In genomic region chr2:220847006-220847405, GRCh38 we compare ENCODE assay signal across 30 cellular contexts.
DNase-seq lines count a peak whose midpoint lies in the region; ATAC-seq and TF ChIP-seq lines count a peak whose summit lies in the region.
"Had no signal": no experiment of that assay in that cellular context is flagged by ENCODE, and none has a peak within 500 bp of the region (broad histone marks: within the 10 kb centered on the region; RNA-seq: fewer than 3 reads in every experiment).

No MANE protein-coding gene starts in this region.

- WGBS in smooth muscle cell (ENCODE audit: low lambda C conversion rate) = 89% methylated on average over 3 of the region's 3 CpGs

- H4K20me1 ChIP-seq in PC-9 (ENCODE audit: insufficient read depth) (no peaks in the 10 kb centered on the region), smooth muscle cell (ENCODE audit: low read depth) (no peaks in the 10 kb centered on the region)

- no peaks in the 10 kb centered on the region for H3K36me3 ChIP-seq in PC-9 (ENCODE audit: low read depth)
- no peaks in the 10 kb centered on the region for H3K36me3 ChIP-seq in smooth muscle cell (ENCODE audit: low read depth)
- no peaks in the 10 kb centered on the region for H3K36me3 ChIP-seq in WERI-Rb-1
- H3K36me3 ChIP-seq: ascending aorta, gastroesophageal sphincter, left lung, right atrium auricular region, thoracic aorta had no signal

- H3F3A ChIP-seq in PC-9 (ENCODE audit: insufficient read depth, low read depth) (peaks cover 16% of the 10 kb centered on the region), smooth muscle cell (ENCODE audit: low read depth) (peaks cover 7% of the 10 kb centered on the region)

- H2AFZ ChIP-seq in PC-9 (no peak overlapping the region), smooth muscle cell (ENCODE audit: low read depth) (no peak overlapping the region)
- H2AFZ ChIP-seq: hepatocyte had no signal

- POLR2A ChIA-PET in PC-9 (lab: Charles Lee; ENCODE audit: unreplicated experiment) (no interaction called here), GM10248 (lab: Yijun Ruan, JAX) (no interaction called here)

- H3K27me3 ChIP-seq in PC-9 (ENCODE audit: insufficient read depth, low read depth) (no peaks in the 10 kb centered on the region), smooth muscle cell (ENCODE audit: low read depth) (no peaks in the 10 kb centered on the region), WERI-Rb-1 (ENCODE audit: insufficient read depth, low read depth, severe bottlenecking) (no peaks in the 10 kb centered on the region)
- H3K27me3 ChIP-seq: ascending aorta, gastroesophageal sphincter, hepatocyte, left lung, right atrium auricular region had no signal

- TF ChIP-seq CTCF in PC-9 (conservative IDR thresholded peaks at IDR 0.05) (no peak), fibroblast of pulmonary artery (IDR thresholded peaks at IDR 0.05; ENCODE audit: low read length, missing control alignments) (no peak), smooth muscle cell (IDR thresholded peaks at IDR 0.05; ENCODE audit: borderline replicate concordance, insufficient read depth, poor library complexity, severe bottlenecking) (no peak), WERI-Rb-1 (IDR thresholded peaks at IDR 0.05; ENCODE audit: low read depth, low read length) (no peak), GM10248 (IDR thresholded peaks at IDR 0.05; ENCODE audit: control extremely low read depth, extremely low read depth, low read depth, missing control alignments) (no peak)

- peak; percentile 1 for DNase-seq in NCI-H446 treated with DMSO at 0.1 percent for 48 hours (lab: John Stamatoyannopoulos, UW)
- no peak for DNase-seq in NCI-H446 (lab: John Stamatoyannopoulos, UW)
- DNase-seq in PC-9 = no peak
- peak; percentile 13 for DNase-seq in fibroblast of pulmonary artery (ENCODE audit: low read depth)
- DNase-seq in smooth muscle cell (lab: John Stamatoyannopoulos, UW; ENCODE audit: unreplicated experiment) = no peak
- DNase-seq in WERI-Rb-1 = no peak
- no peak for DNase-seq in GM10248 (ENCODE audit: extremely low spot score)
- DNase-seq: activated B cell treated with CpG ODN at 0.5 μM for 24 hours; activated CD4-positive, alpha-beta T cell treated with anti-CD3 and anti-CD28 coated beads, Interleukin-2, amount 50 U/mL, for 1 hour; activated effector memory CD4-positive, alpha-beta T cell treated with anti-CD3 and anti-CD28 coated beads, Interleukin-2, amount 50 U/mL, for 16 hours; activated T-cell treated with anti-CD3 and anti-CD28 coated beads, Interleukin-2, amount 50 U/mL, for 24 hours; AML-193; CD4-positive, CD25-positive, alpha-beta regulatory T cell; central memory CD4-positive, alpha-beta T cell; cortex of kidney; effector memory CD8-positive, alpha-beta T cell; H9; Karpas-422; left lung; NCI-H1436; stimulated activated CD4-positive, alpha-beta T cell treated with anti-CD3 and anti-CD28 coated beads, Interleukin-12 subunit alpha, Interleukin-12 subunit beta, amount 100 ng/mL, for 4 hours; stimulated activated CD4-positive, alpha-beta T cell treated with anti-CD3 and anti-CD28 coated beads, Interleukin-2, amount 100 ng/mL, for 48 hours; stimulated activated naive CD8-positive, alpha-beta T cell treated with anti-CD3 and anti-CD28 coated beads, Interleukin-15, amount 100 ng/mL, for 72 hours had no signal

- H3K27ac ChIP-seq in PC-9 = peak overlapping the region; percentile 14
- H3K27ac ChIP-seq in smooth muscle cell (ENCODE audit: low read depth) = peak overlapping the region; percentile 60
- H3K27ac ChIP-seq in WERI-Rb-1 = no peak overlapping the region
- H3K27ac ChIP-seq: ascending aorta, gastroesophageal sphincter, hepatocyte, left lung, right atrium auricular region, SK-N-MC, thoracic aorta had no signal

- ATAC-seq in GM19023 (IDR thresholded peaks at IDR 0.05; ENCODE audit: unreplicated experiment) = no peak
- ATAC-seq: effector memory CD8-positive, alpha-beta T cell; gastroesophageal sphincter; stimulated activated naive CD8-positive, alpha-beta T cell treated with anti-CD3 and anti-CD28 coated beads, Interleukin-15, amount 100 ng/mL, for 72 hours had no signal

- H3K9me2 ChIP-seq in PC-9 (ENCODE audit: insufficient read depth) = no peaks in the 10 kb centered on the region

- CTCF ChIA-PET in PC-9 (lab: Charles Lee) = interaction anchor here (0.6 kb wide), 1 partner anchor 24 kb away, joined by 3 read pairs; no protein-coding TSS in a partner anchor
- CTCF ChIA-PET in GM10248 (lab: Yijun Ruan, JAX) = no interaction called here

- H3K9ac ChIP-seq in smooth muscle cell (ENCODE audit: low read depth) = no peak overlapping the region

- H3K4me1 ChIP-seq in PC-9 (replicated peaks; ENCODE audit: insufficient read depth) = peaks cover 18% of the 10 kb centered on the region
- no peaks in the 10 kb centered on the region for H3K4me1 ChIP-seq in smooth muscle cell (ENCODE audit: low read depth)
- H3K4me1 ChIP-seq: ascending aorta, gastroesophageal sphincter, left lung, right atrium auricular region had no signal

- H3K4me3 ChIP-seq in PC-9 (no peak overlapping the region), fibroblast of pulmonary artery (replicated peaks; ENCODE audit: low read depth, low read length) (no peak overlapping the region), smooth muscle cell (no peak overlapping the region), WERI-Rb-1 (ENCODE audit: low read depth, low read length) (no peak overlapping the region)
- H3K4me3 ChIP-seq: ascending aorta, gastroesophageal sphincter, hepatocyte, left lung, right atrium auricular region, SK-N-MC, thoracic aorta had no signal

- BruUV-seq in PC-9 (replicated peaks; lab: Mats Ljungman, UMichigan) = no TSS peak

- intact Hi-C loops in PC-9 (cut with micrococcal nuclease; ENCODE audit: unreplicated experiment) = loop anchor here (1.0 kb wide), 1 partner anchor 35 kb away; no protein-coding TSS in a partner anchor

- H3K9me3 ChIP-seq in PC-9 (ENCODE audit: insufficient read depth, low read depth) (no peaks in the 10 kb centered on the region; the same call in 1 of the 2 replicates), smooth muscle cell (replicated peaks; ENCODE audit: low read depth) (no peaks in the 10 kb centered on the region), WERI-Rb-1 (ENCODE audit: severe bottlenecking) (no peaks in the 10 kb centered on the region)
- H3K9me3 ChIP-seq: ascending aorta, gastroesophageal sphincter, left lung, right atrium auricular region, thoracic aorta had no signal

- H3K79me2 ChIP-seq in PC-9 (ENCODE audit: low read depth) (no peaks in the 10 kb centered on the region), smooth muscle cell (ENCODE audit: low read depth) (no peaks in the 10 kb centered on the region)
- H3K79me2 ChIP-seq: hepatocyte had no signal

- H3K4me2 ChIP-seq in PC-9 (peak overlapping the region; percentile 40), smooth muscle cell (no peak overlapping the region)
- H3K4me2 ChIP-seq: hepatocyte had no signal

Comparison
In these comparisons a context has a peak if more than half of its experiments do, and no peak if none do; other contexts are left out.
1. DNase-seq: peak in NCI-H446 treated with DMSO at 0.1 percent for 48 hours (single experiment) and fibroblast of pulmonary artery (single experiment); none in NCI-H446 (0 of 2), PC-9 (0 of 2), smooth muscle cell (single experiment), WERI-Rb-1 (single experiment) and GM10248 (single experiment).